ENCODE assay signal across 28 cellular contexts in genomic region chr7:37604078-37604477, GRCh38.
DNase-seq lines count a peak whose midpoint lies in the region; ATAC-seq, FAIRE-seq and TF ChIP-seq lines count a peak whose summit lies in the region.
"Had no signal": no experiment of that assay in that cellular context is flagged by ENCODE, and none has a peak within 500 bp of the region (broad histone marks: within the 10 kb centered on the region; RNA-seq: fewer than 3 reads in every experiment).

No MANE protein-coding gene starts in this region.

- DNase-seq in NT2/D1 (ENCODE audit: low read depth, low spot score) (peak; percentile 16), RWPE2 (ENCODE audit: low spot score) (no peak), bronchial epithelial cell (ENCODE audit: low read depth) (peak; percentile 1), kidney tubule cell (ENCODE audit: low spot score) (peak; percentile 8), cortex of kidney (lab: John Stamatoyannopoulos, UW) (no peak), hepatocyte (ENCODE audit: low spot score) (no peak), GM19239 (ENCODE audit: insufficient read length, low spot score) (no peak)
- DNase-seq: 8988T; ACHN; BE2C; C1 segment of cervical spinal cord; CD4-positive, alpha-beta memory T cell; CD4-positive, CD25-positive, alpha-beta regulatory T cell; CD8-positive, alpha-beta memory T cell; COR-L47; DMS 273 treated with DMSO at 0.1 percent for 48 hours; DMS153; DMS53; DMS79; DND-41; EL; GDM1 had no signal

- H3K36me3 ChIP-seq in NT2/D1 (ENCODE audit: insufficient read depth, insufficient read length, low read length) (no peaks in the 10 kb centered on the region), RWPE2 (ENCODE audit: low read depth) (no peaks in the 10 kb centered on the region), bronchial epithelial cell (ENCODE audit: control insufficient read depth, insufficient read depth, low read length) (no peaks in the 10 kb centered on the region), hepatocyte (replicated peaks; ENCODE audit: insufficient read depth, low read depth) (no peaks in the 10 kb centered on the region)
- H3K36me3 ChIP-seq: BE2C, BLaER1 had no signal

- WGBS in hepatocyte (ENCODE audit: low lambda C conversion rate, missing lambda C conversion rate) = 54% methylated on average over 1 of the region's 1 CpG

- H3K79me2 ChIP-seq in hepatocyte = no peaks in the 10 kb centered on the region

- FAIRE-seq in bronchial epithelial cell (lab: Jason Lieb, UNC) = no peak
- no peak for FAIRE-seq in GM19239 (lab: Jason Lieb, UNC)
- FAIRE-seq: A204.1, GM12878, GM12892, GM18507 had no signal

- H3K4me3 ChIP-seq in NT2/D1 (ENCODE audit: insufficient read length, low read depth) = no peak overlapping the region
- no peak overlapping the region for H3K4me3 ChIP-seq in RWPE2 (ENCODE audit: severe bottlenecking)
- H3K4me3 ChIP-seq in bronchial epithelial cell (ENCODE audit: low read depth, low read length) = no peak overlapping the region
- no peak overlapping the region for H3K4me3 ChIP-seq in hepatocyte
- H3K4me3 ChIP-seq: BLaER1, GM12878 had no signal

- peak; percentile 64 for ATAC-seq in RWPE2 (ENCODE audit: low read depth)
- ATAC-seq in HG02981 (IDR thresholded peaks at IDR 0.05; ENCODE audit: unreplicated experiment) = no peak
- ATAC-seq: GM12878 had no signal

- no peaks in the 10 kb centered on the region for H4K20me1 ChIP-seq in hepatocyte (ENCODE audit: insufficient read depth, poor library complexity, severe bottlenecking)
- H4K20me1 ChIP-seq: BLaER1 had no signal

- H3K27me3 ChIP-seq in NT2/D1 (ENCODE audit: insufficient read depth, insufficient read length) (no peaks in the 10 kb centered on the region), RWPE2 (ENCODE audit: insufficient read depth, poor library complexity, severe bottlenecking) (no peaks in the 10 kb centered on the region), bronchial epithelial cell (ENCODE audit: control insufficient read depth, insufficient read depth, low read length) (no peaks in the 10 kb centered on the region), hepatocyte (no peaks in the 10 kb centered on the region)
- H3K27me3 ChIP-seq: BE2C, BLaER1 had no signal

- H3K9me3 ChIP-seq in NT2/D1 (ENCODE audit: insufficient read depth, low read length) (no peaks in the 10 kb centered on the region), RWPE2 (ENCODE audit: severe bottlenecking) (no peaks in the 10 kb centered on the region), hepatocyte (ENCODE audit: low read depth) (no peaks in the 10 kb centered on the region)
- H3K9me3 ChIP-seq: BE2C, BLaER1 had no signal

- no peak overlapping the region for H3K9ac ChIP-seq in NT2/D1 (ENCODE audit: insufficient read length, low read depth)
- H3K9ac ChIP-seq: BLaER1 had no signal

- no peaks in the 10 kb centered on the region for H3K4me1 ChIP-seq in NT2/D1 (ENCODE audit: insufficient read depth, insufficient read length)
- H3K4me1 ChIP-seq in RWPE2 (ENCODE audit: insufficient read depth, poor library complexity, severe bottlenecking) = no peaks in the 10 kb centered on the region
- H3K4me1 ChIP-seq in hepatocyte (ENCODE audit: insufficient read depth) = no peaks in the 10 kb centered on the region
- H3K4me1 ChIP-seq: BE2C, BLaER1 had no signal

- no peak overlapping the region for H2AFZ ChIP-seq in hepatocyte

- H3K9me2 ChIP-seq in hepatocyte (replicated peaks; ENCODE audit: insufficient read depth) = no peaks in the 10 kb centered on the region

- TF ChIP-seq CTCF in RWPE2 (IDR thresholded peaks at IDR 0.05; ENCODE audit: poor library complexity, severe bottlenecking) = no peak
- TF ChIP-seq CTCF in bronchial epithelial cell (IDR thresholded peaks at IDR 0.05; ENCODE audit: insufficient read depth, low read length, severe bottlenecking) = no peak
- TF ChIP-seq CTCF in hepatocyte (IDR thresholded peaks at IDR 0.05; ENCODE audit: poor library complexity) = no peak

- H3K27ac ChIP-seq in RWPE2 (ENCODE audit: poor library complexity, severe bottlenecking) (no peak overlapping the region), hepatocyte (no peak overlapping the region)
- H3K27ac ChIP-seq: BLaER1 had no signal

- no peak overlapping the region for H3K4me2 ChIP-seq in hepatocyte
- H3K4me2 ChIP-seq: BLaER1 had no signal

Comparison
In these comparisons a context has a peak if more than half of its experiments do, and no peak if none do; other contexts are left out.
1. DNase-seq: peak in NT2/D1 (single experiment), bronchial epithelial cell (single experiment) and kidney tubule cell (single experiment); none in RWPE2 (single experiment), cortex of kidney (single experiment), hepatocyte (single experiment) and GM19239 (single experiment).